ENCODE assay signal across 8 cellular contexts in the genomic region with DNA sequence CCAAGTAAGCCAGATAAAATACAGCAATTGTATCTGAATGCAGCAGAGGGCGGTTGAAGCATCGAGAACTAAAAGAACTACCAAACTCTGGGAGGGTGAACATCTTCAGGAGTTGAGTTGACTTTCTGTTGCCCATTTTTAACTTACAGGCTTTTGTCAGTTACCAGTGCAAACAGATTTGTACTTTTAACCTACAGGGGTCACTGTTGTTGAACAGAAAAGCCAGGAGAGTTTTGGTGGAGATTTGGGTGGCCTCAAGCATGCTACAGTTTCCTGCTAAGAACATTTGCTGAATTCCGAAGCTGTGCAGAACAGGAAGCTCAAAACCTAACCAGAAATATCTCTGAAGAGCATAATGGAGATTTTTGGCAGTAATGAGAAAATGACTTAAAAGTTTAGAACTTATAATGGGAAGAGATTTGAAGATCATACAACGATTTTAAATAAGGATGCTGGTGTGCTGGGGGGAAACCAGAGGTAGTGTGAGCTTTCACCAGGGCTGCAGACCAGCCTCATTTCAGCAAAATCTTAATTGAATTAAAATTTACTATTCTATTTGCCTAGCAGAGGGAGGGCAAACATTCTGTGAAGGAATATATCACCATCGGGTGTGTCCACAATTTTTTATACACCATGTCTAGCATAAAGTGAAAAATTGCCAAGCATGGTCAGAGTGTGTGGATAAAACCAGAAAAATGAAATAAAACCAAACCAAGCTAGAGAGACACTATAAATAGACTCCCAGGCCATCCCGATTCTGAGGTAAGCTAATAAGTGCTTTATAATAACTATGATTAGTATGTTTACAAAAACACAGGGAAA.
DNase-seq lines count a peak whose midpoint lies in the region; ATAC-seq and TF ChIP-seq lines count a peak whose summit lies in the region.

No MANE protein-coding gene starts in this region.

- no peaks in the 10 kb centered on the region for H3K4me1 ChIP-seq in gastroesophageal sphincter

- ATAC-seq in GM19468 (IDR thresholded peaks at IDR 0.05; ENCODE audit: extremely low read depth, unreplicated experiment) = peak; percentile 74
- ATAC-seq in gastroesophageal sphincter = no peak
- ATAC-seq in GM19328 (IDR thresholded peaks at IDR 0.05; ENCODE audit: unreplicated experiment) = no peak

- H3K9me3 ChIP-seq in SU-DHL-6 (ENCODE audit: insufficient read depth, low read length) (no peaks in the 10 kb centered on the region), gastroesophageal sphincter (no peaks in the 10 kb centered on the region)

- no peak for TF ChIP-seq EP300 in gastroesophageal sphincter (IDR thresholded peaks at IDR 0.05)

- H3K79me2 ChIP-seq in SU-DHL-6 (ENCODE audit: insufficient read depth, low read length) = no peaks in the 10 kb centered on the region

- H3K4me3 ChIP-seq in Jurkat, Clone E6-1 (ENCODE audit: low read length) = no peak overlapping the region
- H3K4me3 ChIP-seq in SU-DHL-6 (ENCODE audit: insufficient read depth, low read length, poor library complexity, severe bottlenecking) = no peak overlapping the region
- no peak overlapping the region for H3K4me3 ChIP-seq in gastroesophageal sphincter

- H3K9me2 ChIP-seq in SU-DHL-6 (replicated peaks; ENCODE audit: insufficient read depth, low read length) = no peaks in the 10 kb centered on the region

- H3K27me3 ChIP-seq in SU-DHL-6 (ENCODE audit: low read length) = no peaks in the 10 kb centered on the region
- no peaks in the 10 kb centered on the region for H3K27me3 ChIP-seq in gastroesophageal sphincter

- 0 out of 2 replicates have a peak, but pooled peaks cover 5% of the 10 kb centered on the region for H3F3A ChIP-seq in SU-DHL-6 (ENCODE audit: insufficient read depth)

- H3K9ac ChIP-seq in SU-DHL-6 (ENCODE audit: low read length) = 0 out of 2 replicates have a peak overlapping the region, but pooled peaks have one; percentile 20

- DNase-seq in Daoy (ENCODE audit: low read depth) = peak; percentile 23
- peak; percentile 31 for DNase-seq in Jurkat, Clone E6-1 (ENCODE audit: low read depth, low spot score)
- DNase-seq in pulmonary artery endothelial cell (ENCODE audit: low read depth, low spot score) = peak; percentile 22
- DNase-seq in activated gamma-delta T cell (lab: John Stamatoyannopoulos, UW) = no peak

- no peaks in the 10 kb centered on the region for H4K20me1 ChIP-seq in SU-DHL-6 (ENCODE audit: low read depth, low read length)

- H2AFZ ChIP-seq in SU-DHL-6 (ENCODE audit: low read depth, low read length, severe bottlenecking) = peak overlapping the region; percentile 74

- peak overlapping the region; percentile 40; the same call in 1 of the 2 replicates for H3K27ac ChIP-seq in SU-DHL-6 (ENCODE audit: low read depth, low read length)
- no peak overlapping the region for H3K27ac ChIP-seq in gastroesophageal sphincter

- H3K4me2 ChIP-seq in SU-DHL-6 (ENCODE audit: low read depth, low read length, poor library complexity, severe bottlenecking) = peak overlapping the region; percentile 45

- WGBS in gastroesophageal sphincter (ENCODE audit: low coverage in 1 of 2), 2 donors = 50 to 73% methylated on average over 5 to 6 of the region's 6 CpGs

- TF ChIP-seq CTCF in SU-DHL-6 (IDR thresholded peaks at IDR 0.05; ENCODE audit: insufficient read depth, low read length, poor library complexity, severe bottlenecking) (peak; percentile 57), gastroesophageal sphincter (IDR thresholded peaks at IDR 0.05) (peak; percentile 10 to 56 (median 28))

- no peak for TF ChIP-seq POLR2A in gastroesophageal sphincter (IDR thresholded peaks at IDR 0.05)

- H3K36me3 ChIP-seq in SU-DHL-6 (ENCODE audit: low read length) (no peaks in the 10 kb centered on the region), gastroesophageal sphincter (no peaks in the 10 kb centered on the region)
